1 cellular context compared by ENCODE assay signal in the genomic region with DNA sequence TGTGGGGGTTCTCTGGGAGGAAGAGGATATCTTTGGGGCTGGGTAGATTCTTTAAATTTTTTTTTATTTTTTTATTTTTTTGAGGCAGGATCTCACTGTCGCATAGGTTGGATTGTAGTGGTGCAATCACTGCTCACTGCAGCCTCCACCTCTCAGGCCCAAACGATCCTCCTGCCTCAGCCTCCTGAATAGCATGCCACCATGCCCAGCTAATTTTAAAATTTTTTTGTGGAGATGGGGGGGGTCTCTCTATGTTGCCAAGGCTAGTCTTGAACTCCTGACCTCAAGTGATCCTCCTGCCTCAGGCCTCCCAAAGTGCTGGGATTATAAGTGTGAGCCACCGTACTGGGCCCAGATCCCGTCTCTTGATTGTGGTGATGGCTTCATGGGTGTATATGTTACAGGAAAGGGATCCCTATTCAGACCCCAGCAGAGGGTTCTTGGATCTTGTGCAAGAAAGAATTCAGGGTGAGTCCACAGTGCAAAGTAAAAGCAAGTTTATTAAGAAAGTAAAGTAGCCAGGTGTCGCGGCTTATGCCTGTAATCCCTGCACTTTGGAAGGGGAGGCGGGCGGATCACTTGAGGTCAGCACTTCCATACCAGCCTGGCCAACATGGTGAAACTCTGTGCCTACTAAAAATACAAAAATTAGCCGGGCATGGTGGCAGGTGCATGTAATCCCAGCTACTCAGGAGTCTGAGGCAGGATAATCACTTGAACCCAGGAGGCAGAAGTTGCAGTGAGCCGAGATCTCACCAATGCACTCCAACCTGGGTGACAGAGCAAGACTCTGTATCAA.
TF ChIP-seq lines count a peak whose summit lies in the region.

No MANE protein-coding gene starts in this region.

TF ChIP-seq in HEK293T, 16 proteins besides CTCF, POLR2A, EP300 and RAD21:
- TF ChIP-seq ELF4 (IDR thresholded peaks at IDR 0.05), result no peak
- TF ChIP-seq PKNOX1 (IDR thresholded peaks at IDR 0.05), result no peak
- TF ChIP-seq L3MBTL2 (conservative IDR thresholded peaks at IDR 0.05), result no peak
- TF ChIP-seq NFRKB (IDR thresholded peaks at IDR 0.05), result no peak
- no peak for TF ChIP-seq HDGF (IDR thresholded peaks at IDR 0.05; ENCODE audit: borderline replicate concordance)
- no peak for TF ChIP-seq FOXK2 (IDR thresholded peaks at IDR 0.05)
- no peak for TF ChIP-seq ZNF384 (IDR thresholded peaks at IDR 0.05)
- no peak for TF ChIP-seq TARDBP (IDR thresholded peaks at IDR 0.05)
- TF ChIP-seq BHLHE40 (IDR thresholded peaks at IDR 0.05; ENCODE audit: borderline replicate concordance), result no peak
- no peak for TF ChIP-seq SP1 (IDR thresholded peaks at IDR 0.05)
- TF ChIP-seq SUZ12 (IDR thresholded peaks at IDR 0.05), result no peak
- no peak for TF ChIP-seq FOXA1 (IDR thresholded peaks at IDR 0.05)
- TF ChIP-seq FOXM1 (IDR thresholded peaks at IDR 0.05; ENCODE audit: borderline replicate concordance), result no peak
- no peak for TF ChIP-seq ARNT (IDR thresholded peaks at IDR 0.05)
